In the genomic region with DNA sequence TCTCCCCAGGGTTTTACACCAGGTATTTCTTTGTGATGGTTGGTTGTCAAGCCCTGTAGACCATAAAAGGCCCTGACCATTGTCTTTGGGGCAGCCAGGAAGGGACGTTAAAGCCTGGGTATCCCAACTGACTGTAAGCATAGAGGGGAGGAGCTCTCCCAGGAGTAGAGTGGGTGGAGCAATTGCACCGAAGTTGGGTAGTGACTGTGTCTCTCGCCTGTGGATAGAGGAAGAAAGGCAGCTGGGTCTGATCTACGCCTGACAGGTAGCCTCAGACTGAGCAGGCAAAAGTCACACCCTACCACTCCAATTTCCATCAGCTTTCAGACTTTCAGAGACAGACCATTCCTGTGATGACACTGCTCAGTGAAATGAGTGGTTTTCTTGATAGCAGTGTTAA, we compare ENCODE assay signal across 18 cellular contexts.
A peak's percentile ranks its signal among the peaks of the same experiment; 100 is the strongest.
DNase-seq lines count a peak whose midpoint lies in the region; ATAC-seq and TF ChIP-seq lines count a peak whose summit lies in the region.
"Had no signal": no experiment of that assay in that cellular context is flagged by ENCODE, and none has a peak within 500 bp of the region (broad histone marks: within the 10 kb centered on the region; RNA-seq: fewer than 3 reads in every experiment).

No MANE protein-coding gene starts in this region.

- DNase-seq in activated CD4-positive, alpha-beta T cell treated with anti-CD3 and anti-CD28 coated beads for 36 hours: peak; percentile 25
- DNase-seq in activated CD4-positive, alpha-beta T cell treated with anti-CD3 and anti-CD28 coated beads, Interleukin-2, amount 10 ng/mL, durations not matched to agents 7 days and 5 days: no peak
- DNase-seq in HT-29 (ENCODE audit: low spot score): peak; percentile 50
- DNase-seq in erythroblast (lab: John Stamatoyannopoulos, UW): peak; percentile 46 to 55
- no peak for DNase-seq in trophoblast cell
- DNase-seq in neuronal stem cell (ENCODE audit: low spot score): no peak
- no peak for DNase-seq in hepatic stellate cell (ENCODE audit: low spot score)
- DNase-seq: activated CD4-positive, alpha-beta T cell treated with anti-CD3 and anti-CD28 coated beads, Interleukin-2, amount 10 ng/mL, durations not matched to agents 24 days and 14 days; activated T-cell treated with anti-CD3 and anti-CD28 coated beads, Interleukin-2, amount 50 U/mL, for 4 hours; DMS 273 treated with DMSO at 0.1 percent for 48 hours; foreskin keratinocyte; Karpas-422; NCI-H1092; thyroid gland had no signal

- no peak overlapping the region for H4K12ac ChIP-seq in trophoblast cell (ENCODE audit: low read depth, low read length)

- H3K27me3 ChIP-seq in trophoblast cell (ENCODE audit: insufficient read depth, low read length) (no peaks in the 10 kb centered on the region), neuronal stem cell (ENCODE audit: control insufficient read depth in 3 of 3, insufficient read depth in 3 of 3, low read depth in 1 of 3, low read length in 3 of 3) (no peaks in the 10 kb centered on the region)
- H3K27me3 ChIP-seq: foreskin keratinocyte, thyroid gland had no signal

- no peak overlapping the region for H3K14ac ChIP-seq in trophoblast cell (ENCODE audit: low read length)
- H3K14ac ChIP-seq in neuronal stem cell (ENCODE audit: low read length): no peak overlapping the region

- H3K4me2 ChIP-seq in trophoblast cell (ENCODE audit: low read length): no peak overlapping the region
- H3K4me2 ChIP-seq in neuronal stem cell (ENCODE audit: insufficient read depth, low read length, poor library complexity, severe bottlenecking): no peak overlapping the region

- POLR2A ChIA-PET in activated CD4-positive, alpha-beta T cell treated with anti-CD3 and anti-CD28 coated beads for 36 hours (lab: Charles Lee): interaction anchor here (0.5 to 1.3 kb wide), 2 partner anchors 48 to 161 kb away, joined by 4 to 5 read pairs; no protein-coding TSS in a partner anchor
- POLR2A ChIA-PET in activated CD4-positive, alpha-beta T cell treated with anti-CD3 and anti-CD28 coated beads, Interleukin-2, amount 10 ng/mL, durations not matched to agents 7 days and 5 days (lab: Charles Lee): no interaction called here

- H3K4me3 ChIP-seq in trophoblast cell (ENCODE audit: low read depth, low read length): no peak overlapping the region
- H3K4me3 ChIP-seq in neuronal stem cell (ENCODE audit: low read length in 2 of 2): no peak overlapping the region
- H3K4me3 ChIP-seq: thyroid gland had no signal

- no peak overlapping the region for H2BK5ac ChIP-seq in trophoblast cell (ENCODE audit: low read depth, low read length, poor library complexity)
- no peak overlapping the region for H2BK5ac ChIP-seq in neuronal stem cell (ENCODE audit: low read length)

- no peaks in the 10 kb centered on the region for H3K27me3 Mint-ChIP-seq in activated CD4-positive, alpha-beta T cell treated with anti-CD3 and anti-CD28 coated beads for 36 hours
- no peaks in the 10 kb centered on the region for H3K27me3 Mint-ChIP-seq in activated CD4-positive, alpha-beta T cell treated with anti-CD3 and anti-CD28 coated beads, Interleukin-2, amount 10 ng/mL, durations not matched to agents 7 days and 5 days
- H3K27me3 Mint-ChIP-seq: activated CD4-positive, alpha-beta T cell treated with anti-CD3 and anti-CD28 coated beads, Interleukin-2, amount 10 ng/mL, durations not matched to agents 24 days and 14 days; B cell had no signal

- peak overlapping the region; percentile 51 for H3K18ac ChIP-seq in trophoblast cell (ENCODE audit: low read length)
- H3K18ac ChIP-seq in neuronal stem cell (ENCODE audit: low read length): no peak overlapping the region

- H2AK5ac ChIP-seq in trophoblast cell (ENCODE audit: low read length) (no peak overlapping the region), neuronal stem cell (ENCODE audit: low read depth, low read length) (no peak overlapping the region)

- peak overlapping the region; percentile 30 for H3K27ac Mint-ChIP-seq in activated CD4-positive, alpha-beta T cell treated with anti-CD3 and anti-CD28 coated beads for 36 hours
- no peak overlapping the region for H3K27ac Mint-ChIP-seq in activated CD4-positive, alpha-beta T cell treated with anti-CD3 and anti-CD28 coated beads, Interleukin-2, amount 10 ng/mL, durations not matched to agents 7 days and 5 days
- H3K27ac Mint-ChIP-seq: activated CD4-positive, alpha-beta T cell treated with anti-CD3 and anti-CD28 coated beads, Interleukin-2, amount 10 ng/mL, durations not matched to agents 24 days and 14 days; B cell had no signal

- no peak overlapping the region for H3K9ac ChIP-seq in trophoblast cell (ENCODE audit: low read length)
- no peak overlapping the region for H3K9ac ChIP-seq in neuronal stem cell (ENCODE audit: low read depth, low read length, poor library complexity)

- H2BK12ac ChIP-seq in trophoblast cell (ENCODE audit: low read length): no peak overlapping the region
- no peak overlapping the region for H2BK12ac ChIP-seq in neuronal stem cell (ENCODE audit: low read length)

- H3K36me3 ChIP-seq in trophoblast cell (ENCODE audit: control insufficient read depth in 1 of 2, insufficient read depth in 2 of 2, low read length in 2 of 2) (peaks cover under 1 to 1% of the 10 kb centered on the region in 2 experiments), neuronal stem cell (replicated peaks in 1 of 2; ENCODE audit: control insufficient read depth in 2 of 2, insufficient read depth in 2 of 2, low read length in 2 of 2) (peaks cover 0 to 1% of the 10 kb centered on the region in 2 donors)

- H2BK120ac ChIP-seq in trophoblast cell (ENCODE audit: insufficient read depth, low read length, poor library complexity) (no peak overlapping the region), neuronal stem cell (ENCODE audit: low read depth, low read length) (no peak overlapping the region)

- peaks cover 25% of the 10 kb centered on the region for H3K36me3 Mint-ChIP-seq in activated CD4-positive, alpha-beta T cell treated with anti-CD3 and anti-CD28 coated beads for 36 hours (ENCODE audit: low read depth)
- peaks cover 29% of the 10 kb centered on the region for H3K36me3 Mint-ChIP-seq in activated CD4-positive, alpha-beta T cell treated with anti-CD3 and anti-CD28 coated beads, Interleukin-2, amount 10 ng/mL, durations not matched to agents 7 days and 5 days (ENCODE audit: low read depth)

- H3K9me3 ChIP-seq in trophoblast cell (ENCODE audit: insufficient read depth, low read depth, low read length) (no peaks in the 10 kb centered on the region), neuronal stem cell (replicated peaks in 1 of 2; ENCODE audit: control insufficient read depth in 2 of 2, insufficient read depth in 1 of 2, low read depth in 1 of 2, low read length in 2 of 2) (no peaks in the 10 kb centered on the region)
- H3K9me3 ChIP-seq: thyroid gland had no signal

- no peak overlapping the region for H2BK15ac ChIP-seq in neuronal stem cell (ENCODE audit: low read length)

- no peak overlapping the region for H3K4me3 Mint-ChIP-seq in activated CD4-positive, alpha-beta T cell treated with anti-CD3 and anti-CD28 coated beads for 36 hours
- H3K4me3 Mint-ChIP-seq in activated CD4-positive, alpha-beta T cell treated with anti-CD3 and anti-CD28 coated beads, Interleukin-2, amount 10 ng/mL, durations not matched to agents 7 days and 5 days: no peak overlapping the region
- H3K4me3 Mint-ChIP-seq: activated CD4-positive, alpha-beta T cell treated with anti-CD3 and anti-CD28 coated beads, Interleukin-2, amount 10 ng/mL, durations not matched to agents 24 days and 14 days; activated T-cell treated with anti-CD3 and anti-CD28 coated beads, Interleukin-2, amount 50 U/mL, for 4 hours; B cell had no signal

- no peaks in the 10 kb centered on the region for H3K9me3 Mint-ChIP-seq in activated CD4-positive, alpha-beta T cell treated with anti-CD3 and anti-CD28 coated beads for 36 hours (ENCODE audit: low read depth)
- H3K9me3 Mint-ChIP-seq in activated CD4-positive, alpha-beta T cell treated with anti-CD3 and anti-CD28 coated beads, Interleukin-2, amount 10 ng/mL, durations not matched to agents 7 days and 5 days: no peaks in the 10 kb centered on the region
- H3K9me3 Mint-ChIP-seq: activated CD4-positive, alpha-beta T cell treated with anti-CD3 and anti-CD28 coated beads, Interleukin-2, amount 10 ng/mL, durations not matched to agents 24 days and 14 days; activated T-cell treated with anti-CD3 and anti-CD28 coated beads, Interleukin-2, amount 50 U/mL, for 4 hours had no signal

- no peak overlapping the region for H4K91ac ChIP-seq in trophoblast cell (ENCODE audit: low read depth, low read length)
- no peak overlapping the region for H4K91ac ChIP-seq in neuronal stem cell (ENCODE audit: low read depth, low read length, poor library complexity)

- peaks cover 63% of the 10 kb centered on the region for H3K4me1 Mint-ChIP-seq in activated CD4-positive, alpha-beta T cell treated with anti-CD3 and anti-CD28 coated beads for 36 hours
- H3K4me1 Mint-ChIP-seq in activated CD4-positive, alpha-beta T cell treated with anti-CD3 and anti-CD28 coated beads, Interleukin-2, amount 10 ng/mL, durations not matched to agents 7 days and 5 days: peaks cover 25% of the 10 kb centered on the region

- H3K4me1 ChIP-seq in trophoblast cell (ENCODE audit: control insufficient read depth in 1 of 2, insufficient read depth in 2 of 2, low read length in 2 of 2) (no peaks in the 10 kb centered on the region), neuronal stem cell (ENCODE audit: control insufficient read depth in 2 of 2, insufficient read depth in 1 of 2, low read depth in 1 of 2, low read length in 2 of 2) (peaks cover 0 to 3% of the 10 kb centered on the region in 2 donors)

- CTCF ChIA-PET in activated CD4-positive, alpha-beta T cell treated with anti-CD3 and anti-CD28 coated beads for 36 hours (lab: Charles Lee): interaction anchor here (0.7 to 2.2 kb wide), 4 partner anchors 9 to 92 kb away, joined by 3 to 7 read pairs (median 3); no protein-coding TSS in a partner anchor
- CTCF ChIA-PET in activated CD4-positive, alpha-beta T cell treated with anti-CD3 and anti-CD28 coated beads, Interleukin-2, amount 10 ng/mL, durations not matched to agents 7 days and 5 days (lab: Charles Lee): interaction anchor here (0.5 to 2.4 kb wide), 3 partner anchors 8 to 175 kb away, joined by 3 to 17 read pairs (median 5); no protein-coding TSS in a partner anchor

- H3K79me1 ChIP-seq in trophoblast cell (ENCODE audit: low read length): no peaks in the 10 kb centered on the region
- no peaks in the 10 kb centered on the region for H3K79me1 ChIP-seq in neuronal stem cell (ENCODE audit: low read depth, low read length)

- H2AFZ ChIP-seq in trophoblast cell (ENCODE audit: insufficient read depth, low read length, poor library complexity): no peak overlapping the region
- H2AFZ ChIP-seq in neuronal stem cell (ENCODE audit: low read length): no peak overlapping the region

- no CpG with 5 or more reads among the region's 4 CpGs for WGBS in trophoblast cell (ENCODE audit: extremely low coverage, insufficient coverage, insufficient read length)
- no CpG with 5 or more reads among the region's 4 CpGs for WGBS in neuronal stem cell (ENCODE audit: extremely low coverage in 2 of 2, insufficient read length in 2 of 2, insufficient replicate concordance in 1 of 2), 2 donors

- H4K8ac ChIP-seq in trophoblast cell (ENCODE audit: low read depth, low read length) (no peak overlapping the region), neuronal stem cell (ENCODE audit: low read depth, low read length) (no peak overlapping the region)

- ATAC-seq in activated CD4-positive, alpha-beta T cell treated with anti-CD3 and anti-CD28 coated beads for 36 hours: peak; percentile 65
- no peak for ATAC-seq in GM21381 (IDR thresholded peaks at IDR 0.05; ENCODE audit: unreplicated experiment)
- ATAC-seq: activated T-cell treated with anti-CD3 and anti-CD28 coated beads, Interleukin-2, amount 50 U/mL, for 4 hours; foreskin keratinocyte; SK-N-SH treated with all-trans-retinoic acid at 6 μM for 48 hours had no signal

- no peaks in the 10 kb centered on the region for H3K79me2 ChIP-seq in trophoblast cell (ENCODE audit: control insufficient read depth, insufficient read depth, low read length, poor library complexity)

- intact Hi-C loops in activated CD4-positive, alpha-beta T cell treated with anti-CD3 and anti-CD28 coated beads for 36 hours (cut with DNase I, micrococcal nuclease): no loop called here

- TF ChIP-seq POLR2A in erythroblast (IDR thresholded peaks at IDR 0.05; ENCODE audit: low read length): no peak

- H3K4ac ChIP-seq in trophoblast cell (ENCODE audit: low read depth, low read length): no peak overlapping the region
- H3K4ac ChIP-seq in neuronal stem cell (ENCODE audit: low read length): no peak overlapping the region

- H3K23ac ChIP-seq in trophoblast cell (ENCODE audit: low read length) (no peak overlapping the region), neuronal stem cell (ENCODE audit: low read depth, low read length, poor library complexity) (no peak overlapping the region)

- H3K27ac ChIP-seq in trophoblast cell (ENCODE audit: low read depth, low read length): no peak overlapping the region
- H3K27ac ChIP-seq in neuronal stem cell (replicated peaks; ENCODE audit: low read length): no peak overlapping the region
- H3K27ac ChIP-seq: 22Rv1, foreskin keratinocyte had no signal

Comparison
In these comparisons a context has a peak if more than half of its experiments do, and no peak if none do; other contexts are left out.
1. DNase-seq: peak in activated CD4-positive, alpha-beta T cell treated with anti-CD3 and anti-CD28 coated beads for 36 hours (single experiment), HT-29 (single experiment) and erythroblast (2 of 2); none in activated CD4-positive, alpha-beta T cell treated with anti-CD3 and anti-CD28 coated beads, Interleukin-2, amount 10 ng/mL, durations not matched to agents 7 days and 5 days (single experiment), trophoblast cell (0 of 2), neuronal stem cell (single experiment) and hepatic stellate cell (single experiment).